In genomic region chr15:77418341-77419049, GRCh38 we compare ENCODE assay signal across 8 cellular contexts. TPM values are rescaled to one million over a fixed set of nuclear protein-coding genes. Genes with fewer than 3 reads are reported as not detected.
A peak's percentile ranks its signal among the peaks of the same experiment; 100 is the strongest.
DNase-seq lines count a peak whose midpoint lies in the region; TF ChIP-seq lines count a peak whose summit lies in the region.

No MANE protein-coding gene starts in this region.

- TF ChIP-seq CTCF in AG04450 (IDR thresholded peaks at IDR 0.05; ENCODE audit: low read depth, low read length) (no peak), RWPE1 (conservative IDR thresholded peaks at IDR 0.05; ENCODE audit: low read depth) (no peak)

- H3K4me1 ChIP-seq in HUES6 (ENCODE audit: control insufficient read depth, insufficient read depth, low read length), result peaks cover 33% of the 10 kb centered on the region
- H3K4me1 ChIP-seq in mucosa of stomach (ENCODE audit: control insufficient read depth, insufficient read depth, low read length), result peaks cover 18% of the 10 kb centered on the region

- H3K27ac ChIP-seq in AG04450 (ENCODE audit: low read depth, low read length) (peak overlapping the region; percentile 83), HUES6 (ENCODE audit: low read depth, low read length) (no peak overlapping the region), RWPE1 (no peak overlapping the region)

- DNase-seq in AG04450 (ENCODE audit: low read depth, low spot score) (no peak), cerebellar cortex (ENCODE audit: low spot score) (peak; percentile 27), cerebellum (ENCODE audit: low spot score) (no peak), NCI-H2029 (lab: John Stamatoyannopoulos, UW) (no peak), RWPE1 (ENCODE audit: low spot score) (no peak), HK-2 (ENCODE audit: unreplicated experiment) (no peak)

- peak overlapping the region; percentile 82 for H3K4me3 ChIP-seq in AG04450 (ENCODE audit: low read depth, low read length)
- H3K4me3 ChIP-seq in HUES6 (ENCODE audit: low read depth, low read length), result peak overlapping the region; percentile 92
- H3K4me3 ChIP-seq in mucosa of stomach (ENCODE audit: low read length), result peak overlapping the region; percentile 51

- POLR2A ChIA-PET in AG04450 (lab: Yijun Ruan, JAX), result interaction anchor here (0.7 to 2.1 kb wide), 7 partner anchors 38 to 474 kb away, joined by 3 to 10 read pairs (median 5); partner anchors contain the start of gene TSPAN3
- POLR2A ChIA-PET in RWPE1 (lab: Yijun Ruan, JAX; ENCODE audit: low non-redundant PET), result no interaction called here

- no peaks in the 10 kb centered on the region for H3K27me3 ChIP-seq in AG04450 (ENCODE audit: control insufficient read depth, insufficient read depth, low read length)
- peaks cover 13% of the 10 kb centered on the region; the same call in 1 of the 2 replicates for H3K27me3 ChIP-seq in HUES6 (ENCODE audit: control insufficient read depth, insufficient read depth, low read length)
- no peaks in the 10 kb centered on the region for H3K27me3 ChIP-seq in mucosa of stomach (ENCODE audit: control insufficient read depth, insufficient read depth, low read length)

- H3K36me3 ChIP-seq in HUES6 (ENCODE audit: control insufficient read depth, insufficient read depth, low read length) (no peaks in the 10 kb centered on the region), mucosa of stomach (ENCODE audit: control insufficient read depth, insufficient read depth, low read length) (no peaks in the 10 kb centered on the region)

- CTCF ChIA-PET in AG04450 (lab: Charles Lee), result interaction anchor here (0.8 to 1.5 kb wide), 4 partner anchors 79 to 274 kb away, joined by 3 to 9 read pairs (median 6); no protein-coding TSS in a partner anchor
- CTCF ChIA-PET in RWPE1 (lab: Yijun Ruan, JAX), result interaction anchor here (0.7 to 1.1 kb wide), 2 partner anchors 11 to 218 kb away, joined by 3 read pairs; no protein-coding TSS in a partner anchor

- no peaks in the 10 kb centered on the region; the same call in 1 of the 2 replicates for H3K9me3 ChIP-seq in AG04450 (ENCODE audit: control insufficient read depth, insufficient read depth, low read length)
- H3K9me3 ChIP-seq in HUES6 (ENCODE audit: control insufficient read depth, insufficient read depth, low read depth, low read length), result no peaks in the 10 kb centered on the region
- H3K9me3 ChIP-seq in mucosa of stomach (ENCODE audit: control insufficient read depth, low read length), result no peaks in the 10 kb centered on the region

- peak overlapping the region; percentile 58 for H3K9ac ChIP-seq in HUES6 (ENCODE audit: low read length)
- peak overlapping the region; percentile 76 for H3K9ac ChIP-seq in mucosa of stomach (ENCODE audit: low read length)

RNA-seq across cellular contexts. Expression of gene PEAK1, which starts 1.4 kb away (rescaled TPM):
- 45.2 and 52.1 TPM in 2 replicates for polyA plus RNA-seq in AG04450 (2011; rRNA removed)
- 102 and 114 TPM in 2 replicates for polyA minus RNA-seq in AG04450 (2011; rRNA and poly(A)+ RNA removed)
- total RNA-seq in cerebellum, result 34.8 TPM

RNA-seq across cellular contexts. Expression of gene HMG20A, which starts 2.2 kb away (rescaled TPM):
- polyA plus RNA-seq in AG04450 (2011; rRNA removed), result 46.1 and 62.5 TPM in 2 replicates
- 48.1 and 60.1 TPM in 2 replicates for polyA minus RNA-seq in AG04450 (2011; rRNA and poly(A)+ RNA removed)
- 56.2 TPM for total RNA-seq in cerebellum
